Comparison of ENCODE assay signal across 8 cellular contexts in genomic region chr13:21435710-21436151, GRCh38. TPM values are rescaled to one million over a fixed set of nuclear protein-coding genes. Genes with fewer than 3 reads are reported as not detected.
A peak's percentile ranks its signal among the peaks of the same experiment; 100 is the strongest.
DNase-seq lines count a peak whose midpoint lies in the region; ATAC-seq, FAIRE-seq and TF ChIP-seq lines count a peak whose summit lies in the region.

No MANE protein-coding gene starts in this region.

- H3K4me1 ChIP-seq in endothelial cell of umbilical vein (ENCODE audit: control insufficient read depth, extremely low read depth, insufficient read depth, low read length) (peaks cover 18% of the 10 kb centered on the region), upper lobe of left lung (peaks cover 15 to 27% (median 24%) of the 10 kb centered on the region in 4 donors)
- H3K4me1 ChIP-seq in naive thymus-derived CD4-positive, alpha-beta T cell (ENCODE audit: control insufficient read depth in 2 of 2, insufficient read depth in 2 of 2, low read length in 2 of 2) = peaks cover 9 to 21% of the 10 kb centered on the region in 2 donors

- H3K36me3 ChIP-seq in endothelial cell of umbilical vein (ENCODE audit: control insufficient read depth in 2 of 2, extremely low read depth in 1 of 2, insufficient read depth in 2 of 2, low read length in 2 of 2) (no peaks in the 10 kb centered on the region), upper lobe of left lung (no peaks in the 10 kb centered on the region)
- H3K36me3 ChIP-seq in naive thymus-derived CD4-positive, alpha-beta T cell (ENCODE audit: control insufficient read depth in 2 of 3, insufficient read depth in 3 of 3, low read length in 3 of 3) = peaks cover 0 to under 1% (median 0%) of the 10 kb centered on the region in 3 experiments

- FAIRE-seq in endothelial cell of umbilical vein (lab: Jason Lieb, UNC) = peak; percentile 89

- H3K9me3 Mint-ChIP-seq in activated CD4-positive, alpha-beta T cell treated with anti-CD3 and anti-CD28 coated beads for 36 hours (ENCODE audit: low read depth) = peaks cover 17% of the 10 kb centered on the region
- H3K9me3 Mint-ChIP-seq in naive thymus-derived CD4-positive, alpha-beta T cell = peaks cover 3 to 52% (median 16%) of the 10 kb centered on the region in 11 donors

- H3K9ac ChIP-seq in endothelial cell of umbilical vein (replicated peaks; ENCODE audit: extremely low read depth, insufficient read depth, low read length) = no peak overlapping the region

- peak overlapping the region in 1 of 3 experiments; percentile 26 for H3K4me3 ChIP-seq in endothelial cell of umbilical vein (replicated peaks in 1 of 3; ENCODE audit: insufficient read depth in 1 of 3, low read depth in 1 of 3, low read length in 3 of 3)
- H3K4me3 ChIP-seq in naive thymus-derived CD4-positive, alpha-beta T cell (ENCODE audit: low read length) = peak overlapping the region; percentile 11
- peak overlapping the region in 1 of 4 donors; percentile 18 for H3K4me3 ChIP-seq in upper lobe of left lung

- POLR2A ChIA-PET in activated CD4-positive, alpha-beta T cell treated with anti-CD3 and anti-CD28 coated beads for 36 hours (lab: Charles Lee) = no interaction called here
- POLR2A ChIA-PET in endothelial cell of umbilical vein (lab: Charles Lee) = no interaction called here
- POLR2A ChIA-PET in naive thymus-derived CD4-positive, alpha-beta T cell (lab: Charles Lee) = no interaction called here

- TF ChIP-seq EP300 in upper lobe of left lung (IDR thresholded peaks at IDR 0.05) = peak in 2 of 4 donors; percentile 68 to 97

- peaks cover 33% of the 10 kb centered on the region for H3K4me1 Mint-ChIP-seq in activated CD4-positive, alpha-beta T cell treated with anti-CD3 and anti-CD28 coated beads for 36 hours
- peaks cover 30 to 61% (median 54%) of the 10 kb centered on the region in 7 donors for H3K4me1 Mint-ChIP-seq in naive thymus-derived CD4-positive, alpha-beta T cell

- H3K27me3 ChIP-seq in endothelial cell of umbilical vein (ENCODE audit: control insufficient read depth in 2 of 2, insufficient read depth in 2 of 2, low read length in 2 of 2) = no peaks in the 10 kb centered on the region
- H3K27me3 ChIP-seq in naive thymus-derived CD4-positive, alpha-beta T cell (ENCODE audit: control insufficient read depth in 2 of 2, insufficient read depth in 2 of 2, low read length in 2 of 2) = no peaks in the 10 kb centered on the region
- no peaks in the 10 kb centered on the region for H3K27me3 ChIP-seq in upper lobe of left lung

- H3K4me2 ChIP-seq in endothelial cell of umbilical vein (ENCODE audit: insufficient read depth, low read length) = peak overlapping the region; percentile 89

- H3K27ac ChIP-seq in endothelial cell of umbilical vein (ENCODE audit: insufficient read depth, low read depth, low read length) (peak overlapping the region; percentile 58), upper lobe of left lung (peak overlapping the region; percentile 65 to 90 (median 82))
- no peak overlapping the region for H3K27ac ChIP-seq in naive thymus-derived CD4-positive, alpha-beta T cell (ENCODE audit: low read depth, low read length)

- no peaks in the 10 kb centered on the region for H3K9me3 ChIP-seq in endothelial cell of umbilical vein (replicated peaks; ENCODE audit: control insufficient read depth, insufficient read depth, low read length)
- peaks cover 0 to 5% (median 0%) of the 10 kb centered on the region in 3 experiments for H3K9me3 ChIP-seq in naive thymus-derived CD4-positive, alpha-beta T cell (ENCODE audit: control insufficient read depth in 2 of 3, low read length in 3 of 3)
- peaks cover 0 to 6% (median 1%) of the 10 kb centered on the region in 4 donors for H3K9me3 ChIP-seq in upper lobe of left lung

- no peaks in the 10 kb centered on the region for H4K20me1 ChIP-seq in endothelial cell of umbilical vein (replicated peaks; ENCODE audit: control insufficient read depth, extremely low read depth, insufficient read depth, low read length)

- ATAC-seq in GM21381 (IDR thresholded peaks at IDR 0.05; ENCODE audit: unreplicated experiment) = peak; percentile 95
- ATAC-seq in activated CD4-positive, alpha-beta T cell treated with anti-CD3 and anti-CD28 coated beads for 36 hours = peak; percentile 91
- peak; percentile 95 for ATAC-seq in naive thymus-derived CD4-positive, alpha-beta T cell
- ATAC-seq in upper lobe of left lung (ENCODE audit: low FRiP score in 2 of 2) = peak; percentile 92 to 98

- CTCF ChIA-PET in activated CD4-positive, alpha-beta T cell treated with anti-CD3 and anti-CD28 coated beads for 36 hours (lab: Charles Lee) = no interaction called here
- CTCF ChIA-PET in endothelial cell of umbilical vein (lab: Charles Lee) = interaction anchor here (0.6 to 1.6 kb wide), 5 partner anchors 14 to 93 kb away, joined by 3 to 8 read pairs (median 3); no protein-coding TSS in a partner anchor
- CTCF ChIA-PET in naive thymus-derived CD4-positive, alpha-beta T cell (lab: Charles Lee) = no interaction called here

- H3K9me1 ChIP-seq in endothelial cell of umbilical vein (replicated peaks; ENCODE audit: control insufficient read depth, extremely low read depth, insufficient read depth, low read length) = no peaks in the 10 kb centered on the region

- WGBS in upper lobe of left lung, 2 donors = 17 to 42% methylated on average over 2 of the region's 2 CpGs

- DNase-seq in CMK (ENCODE audit: low read depth) = peak; percentile 52
- peak; percentile 48 for DNase-seq in HPDE6-E6E7 (ENCODE audit: extremely low spot score)
- peak; percentile 58 for DNase-seq in activated CD4-positive, alpha-beta T cell treated with anti-CD3 and anti-CD28 coated beads for 36 hours
- peak; percentile 85 for DNase-seq in endothelial cell of umbilical vein (ENCODE audit: low read depth, low spot score)
- peak in 1 of 9 donors; percentile 38 for DNase-seq in naive thymus-derived CD4-positive, alpha-beta T cell
- peak in 1 of 2 donors; percentile 88 for DNase-seq in upper lobe of left lung
- DNase-seq in NCI-H2196 treated with DMSO at 0.1 percent for 48 hours (lab: John Stamatoyannopoulos, UW; ENCODE audit: unreplicated experiment) = no peak

- BruUV-seq in endothelial cell of umbilical vein (replicated peaks; lab: Mats Ljungman, UMichigan) = no TSS peak

- H2AFZ ChIP-seq in endothelial cell of umbilical vein (ENCODE audit: low read depth, low read length) = peak overlapping the region; percentile 66

- H3K4me3 Mint-ChIP-seq in activated CD4-positive, alpha-beta T cell treated with anti-CD3 and anti-CD28 coated beads for 36 hours = no peak overlapping the region
- peak overlapping the region in 5 of 10 donors; percentile 3 to 68 (median 18) for H3K4me3 Mint-ChIP-seq in naive thymus-derived CD4-positive, alpha-beta T cell

- intact Hi-C loops in activated CD4-positive, alpha-beta T cell treated with anti-CD3 and anti-CD28 coated beads for 36 hours (cut with DNase I, micrococcal nuclease) = loop anchor here (1.0 to 2.0 kb wide), 3 partner anchors 23 to 137 kb away; partner anchors contain the start of gene ZDHHC20 (in 1 of the 2)
- intact Hi-C loops in endothelial cell of umbilical vein (cut with micrococcal nuclease) = loop anchor here (1.0 kb wide), 1 partner anchor 24 kb away; the partner anchor contains the start of gene ZDHHC20
- intact Hi-C loops in naive thymus-derived CD4-positive, alpha-beta T cell (cut with micrococcal nuclease) = loop anchor here (1.0 to 5.0 kb wide), 5 partner anchors 13 to 38 kb away; partner anchors contain the start of gene ZDHHC20 (in 2 of the 2)

- peaks cover 39% of the 10 kb centered on the region for H3K36me3 Mint-ChIP-seq in activated CD4-positive, alpha-beta T cell treated with anti-CD3 and anti-CD28 coated beads for 36 hours (ENCODE audit: low read depth)
- H3K36me3 Mint-ChIP-seq in naive thymus-derived CD4-positive, alpha-beta T cell = peaks cover 18 to 63% (median 49%) of the 10 kb centered on the region in 5 donors

- peak overlapping the region; percentile 18 for H3K27ac Mint-ChIP-seq in activated CD4-positive, alpha-beta T cell treated with anti-CD3 and anti-CD28 coated beads for 36 hours
- peak overlapping the region in 3 of 9 donors; percentile 25 to 86 (median 33) for H3K27ac Mint-ChIP-seq in naive thymus-derived CD4-positive, alpha-beta T cell

- H3K79me2 ChIP-seq in endothelial cell of umbilical vein (ENCODE audit: control insufficient read depth, insufficient read depth, low read length) = peaks cover 41% of the 10 kb centered on the region

- H3K27me3 Mint-ChIP-seq in activated CD4-positive, alpha-beta T cell treated with anti-CD3 and anti-CD28 coated beads for 36 hours = no peaks in the 10 kb centered on the region
- no peaks in the 10 kb centered on the region for H3K27me3 Mint-ChIP-seq in naive thymus-derived CD4-positive, alpha-beta T cell

- TF ChIP-seq POLR2A in endothelial cell of umbilical vein (IDR thresholded peaks at IDR 0.05; ENCODE audit: low read depth, low read length) (no peak), upper lobe of left lung (IDR thresholded peaks at IDR 0.05) (peak in 1 of 4 donors; percentile 68)

- TF ChIP-seq CTCF in endothelial cell of umbilical vein (IDR thresholded peaks at IDR 0.05; ENCODE audit: extremely low read depth in 1 of 2, insufficient read depth in 1 of 2, low read depth in 1 of 2, low read length in 2 of 2) (no peak), upper lobe of left lung (IDR thresholded peaks at IDR 0.05) (no peak)

- dilution Hi-C loops in endothelial cell of umbilical vein (cut with MboI; ENCODE audit: extremely low pct_ligation_motif_present, low sequenced_read_pairs) = no loop called here

TF ChIP-seq in endothelial cell of umbilical vein, 7 proteins besides CTCF, POLR2A, EP300 and RAD21 (continues in another document):
- TF ChIP-seq MAX (IDR thresholded peaks at IDR 0.05; ENCODE audit: insufficient read depth, insufficient read length) (no peak), FOS (IDR thresholded peaks at IDR 0.05; ENCODE audit: borderline replicate concordance, insufficient read depth, low read length) (peak; percentile 87), GATA2 (IDR thresholded peaks at IDR 0.05; ENCODE audit: insufficient read depth, insufficient read length, low read depth, low read length) (no peak)

RNA-seq across cellular contexts. Expression of gene ZDHHC20, which starts 23.4 kb away (rescaled TPM):
- total RNA-seq in activated CD4-positive, alpha-beta T cell treated with anti-CD3 and anti-CD28 coated beads for 36 hours = 10 to 100 TPM; 40.2 to 44.9 TPM
- total RNA-seq in endothelial cell of umbilical vein (57.5 and 59.4 TPM in 2 replicates), upper lobe of left lung (100 to 1,000 TPM in 1 of 6 donors, 10 to 100 TPM in 5; 26.2 to 124 (median 72.0) TPM)
- 18.0 and 22.1 TPM in 2 replicates for polyA plus RNA-seq in endothelial cell of umbilical vein
- 14.5 and 15.0 TPM in 2 replicates for polyA plus RNA-seq in endothelial cell of umbilical vein (2011; cell fraction: cytosol; rRNA removed)
- 11.7 and 14.3 TPM in 2 replicates for polyA plus RNA-seq in endothelial cell of umbilical vein (2011; cell fraction: nucleus; rRNA removed)
- polyA plus RNA-seq in endothelial cell of umbilical vein (2012) = 34.2 and 56.6 TPM in 2 replicates
- 42.3 and 45.8 TPM in 2 replicates for polyA minus RNA-seq in endothelial cell of umbilical vein
- polyA minus RNA-seq in endothelial cell of umbilical vein (2011; cell fraction: cytosol; rRNA and poly(A)+ RNA removed) = 23.2 TPM
- 16.2 and 21.0 TPM in 2 replicates for polyA minus RNA-seq in endothelial cell of umbilical vein (2011; cell fraction: nucleus; rRNA and poly(A)+ RNA removed)
- total RNA-seq in naive thymus-derived CD4-positive, alpha-beta T cell = 10 to 100 TPM; 60.8 to 89.9 (median 71.7) TPM
- polyA plus RNA-seq in naive thymus-derived CD4-positive, alpha-beta T cell = 10 to 100 TPM; 36.8 to 38.3 TPM
